1 cellular context compared by ENCODE assay signal in the genomic region with DNA sequence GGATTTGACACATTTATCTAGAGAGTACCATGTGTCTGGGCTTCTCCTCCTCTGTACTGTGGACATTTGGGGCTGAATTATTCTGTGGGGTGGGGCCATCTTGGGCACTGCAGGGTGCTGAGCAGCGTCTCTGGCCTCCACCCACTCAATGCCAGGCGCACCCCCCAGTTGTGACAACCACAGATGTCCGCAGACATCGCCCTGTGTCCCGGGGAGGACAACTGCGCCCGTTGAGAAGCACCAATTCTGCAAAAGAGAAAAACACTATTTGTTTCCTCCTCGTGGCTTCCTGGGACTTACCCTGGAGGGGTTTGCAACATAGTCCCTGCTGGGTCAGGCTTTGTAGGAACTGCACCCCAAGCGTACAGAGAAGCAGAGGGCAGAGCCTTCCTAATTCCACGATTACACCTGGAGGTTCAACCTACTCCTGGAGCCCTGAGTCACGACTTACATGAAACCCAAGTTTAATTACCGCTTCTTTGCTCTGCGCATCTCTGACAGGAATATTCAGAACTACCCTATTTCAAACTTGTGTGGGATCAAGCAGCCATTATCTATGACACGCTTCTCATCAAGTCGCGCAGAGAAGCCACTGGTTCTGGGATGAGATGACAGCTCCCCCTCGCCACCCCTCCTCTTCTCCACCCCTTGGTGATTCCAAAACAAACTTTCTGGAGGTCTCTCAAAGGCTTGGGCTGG.
TF ChIP-seq lines count a peak whose summit lies in the region.

No MANE protein-coding gene starts in this region.

TF ChIP-seq in SK-N-SH, 30 proteins besides CTCF, POLR2A, EP300 and RAD21 (continued from another document):
- TF ChIP-seq USF2 (IDR thresholded peaks at IDR 0.05; ENCODE audit: borderline replicate concordance, low read depth, low read length) (no peak), NFIC (IDR thresholded peaks at IDR 0.05; ENCODE audit: borderline replicate concordance) (no peak)
TF ChIP-seq in SK-N-SH: peak in this region for 0.
